10 cellular contexts compared by ENCODE assay signal in genomic region chr20:64257107-64257757, GRCh38. TPM values are rescaled to one million over a fixed set of nuclear protein-coding genes. Genes with fewer than 3 reads are reported as not detected.
DNase-seq lines count a peak whose midpoint lies in the region; ATAC-seq lines count a peak whose summit lies in the region.
"Had no signal": no experiment of that assay in that cellular context is flagged by ENCODE, and none has a peak within 500 bp of the region (broad histone marks: within the 10 kb centered on the region; RNA-seq: fewer than 3 reads in every experiment).

No MANE protein-coding gene starts in this region.

- H3K4me3 Mint-ChIP-seq in activated CD4-positive, alpha-beta T cell treated with anti-CD3 and anti-CD28 coated beads, Interleukin-2, amount 10 ng/mL, durations not matched to agents 7 days and 5 days: peak overlapping the region; percentile 88
- peak overlapping the region; percentile 86 for H3K4me3 Mint-ChIP-seq in activated T-helper 2 cell treated with anti-CD3 and anti-CD28 coated beads, Interferon-gamma antibody, Interleukin-2, Interleukin-4, amounts not matched to agents 10 μg/mL and 5 μg/mL and 100 μg/mL, durations not matched to agents 14 hours and 24 hours and 36 hours (ENCODE audit: low read depth)
- H3K4me3 Mint-ChIP-seq in stimulated activated memory B cell treated with anti-CD40 and anti-IgM and Interleukin-4, amounts not matched to agents 10 μg/mL and 1 μg/mL and 100 μg/mL, for 72 hours: peak overlapping the region; percentile 100

- H3K36me3 ChIP-seq in iPS-15b (ENCODE audit: control insufficient read depth, insufficient read depth, low read length): peaks cover 3% of the 10 kb centered on the region
- H3K36me3 ChIP-seq: brain microvascular endothelial cell had no signal

- POLR2A ChIA-PET in activated CD4-positive, alpha-beta T cell treated with anti-CD3 and anti-CD28 coated beads, Interleukin-2, amount 10 ng/mL, durations not matched to agents 7 days and 5 days (lab: Charles Lee): no interaction called here

- H3K27ac Mint-ChIP-seq in activated CD4-positive, alpha-beta T cell treated with anti-CD3 and anti-CD28 coated beads, Interleukin-2, amount 10 ng/mL, durations not matched to agents 7 days and 5 days: peak overlapping the region; percentile 95
- H3K27ac Mint-ChIP-seq in activated T-helper 2 cell treated with anti-CD3 and anti-CD28 coated beads, Interferon-gamma antibody, Interleukin-2, Interleukin-4, amounts not matched to agents 10 μg/mL and 5 μg/mL and 100 μg/mL, durations not matched to agents 14 hours and 24 hours and 36 hours: peak overlapping the region; percentile 7
- peak overlapping the region; percentile 99 for H3K27ac Mint-ChIP-seq in stimulated activated memory B cell treated with anti-CD40 and anti-IgM and Interleukin-4, amounts not matched to agents 10 μg/mL and 1 μg/mL and 100 μg/mL, for 72 hours

- H3K36me3 Mint-ChIP-seq in activated CD4-positive, alpha-beta T cell treated with anti-CD3 and anti-CD28 coated beads, Interleukin-2, amount 10 ng/mL, durations not matched to agents 7 days and 5 days (ENCODE audit: low read depth): peaks cover 19% of the 10 kb centered on the region
- H3K36me3 Mint-ChIP-seq in activated T-helper 2 cell treated with anti-CD3 and anti-CD28 coated beads, Interferon-gamma antibody, Interleukin-2, Interleukin-4, amounts not matched to agents 10 μg/mL and 5 μg/mL and 100 μg/mL, durations not matched to agents 14 hours and 24 hours and 36 hours (ENCODE audit: low read depth): peaks cover 22% of the 10 kb centered on the region
- H3K36me3 Mint-ChIP-seq in stimulated activated memory B cell treated with anti-CD40 and anti-IgM and Interleukin-4, amounts not matched to agents 10 μg/mL and 1 μg/mL and 100 μg/mL, for 72 hours: peaks cover 24% of the 10 kb centered on the region

- peaks cover 3% of the 10 kb centered on the region for H3K4me1 ChIP-seq in iPS-15b (ENCODE audit: control insufficient read depth, insufficient read depth, low read length)

- CTCF ChIA-PET in activated CD4-positive, alpha-beta T cell treated with anti-CD3 and anti-CD28 coated beads, Interleukin-2, amount 10 ng/mL, durations not matched to agents 7 days and 5 days (lab: Charles Lee): interaction anchor here (1.1 to 9.8 kb wide), 2 partner anchors 27 to 173 kb away, joined by 3 to 93 read pairs; partner anchors contain the start of gene LKAAEAR1

- H3K27me3 Mint-ChIP-seq in activated CD4-positive, alpha-beta T cell treated with anti-CD3 and anti-CD28 coated beads, Interleukin-2, amount 10 ng/mL, durations not matched to agents 7 days and 5 days: peaks cover 2% of the 10 kb centered on the region
- no peaks in the 10 kb centered on the region for H3K27me3 Mint-ChIP-seq in activated T-helper 2 cell treated with anti-CD3 and anti-CD28 coated beads, Interferon-gamma antibody, Interleukin-2, Interleukin-4, amounts not matched to agents 10 μg/mL and 5 μg/mL and 100 μg/mL, durations not matched to agents 14 hours and 24 hours and 36 hours (ENCODE audit: low read depth)
- no peaks in the 10 kb centered on the region for H3K27me3 Mint-ChIP-seq in stimulated activated memory B cell treated with anti-CD40 and anti-IgM and Interleukin-4, amounts not matched to agents 10 μg/mL and 1 μg/mL and 100 μg/mL, for 72 hours

- H3K9me3 Mint-ChIP-seq in activated CD4-positive, alpha-beta T cell treated with anti-CD3 and anti-CD28 coated beads, Interleukin-2, amount 10 ng/mL, durations not matched to agents 7 days and 5 days: no peaks in the 10 kb centered on the region
- H3K9me3 Mint-ChIP-seq in activated T-helper 2 cell treated with anti-CD3 and anti-CD28 coated beads, Interferon-gamma antibody, Interleukin-2, Interleukin-4, amounts not matched to agents 10 μg/mL and 5 μg/mL and 100 μg/mL, durations not matched to agents 14 hours and 24 hours and 36 hours: no peaks in the 10 kb centered on the region
- H3K9me3 Mint-ChIP-seq in stimulated activated memory B cell treated with anti-CD40 and anti-IgM and Interleukin-4, amounts not matched to agents 10 μg/mL and 1 μg/mL and 100 μg/mL, for 72 hours: no peaks in the 10 kb centered on the region

- intact Hi-C loops in activated T-helper 2 cell treated with anti-CD3 and anti-CD28 coated beads, Interferon-gamma antibody, Interleukin-2, Interleukin-4, amounts not matched to agents 10 μg/mL and 5 μg/mL and 100 μg/mL, durations not matched to agents 14 hours and 24 hours and 36 hours (cut with micrococcal nuclease): no loop called here

- H3K4me1 Mint-ChIP-seq in activated CD4-positive, alpha-beta T cell treated with anti-CD3 and anti-CD28 coated beads, Interleukin-2, amount 10 ng/mL, durations not matched to agents 7 days and 5 days: peaks cover 62% of the 10 kb centered on the region
- peaks cover 44% of the 10 kb centered on the region for H3K4me1 Mint-ChIP-seq in activated T-helper 2 cell treated with anti-CD3 and anti-CD28 coated beads, Interferon-gamma antibody, Interleukin-2, Interleukin-4, amounts not matched to agents 10 μg/mL and 5 μg/mL and 100 μg/mL, durations not matched to agents 14 hours and 24 hours and 36 hours (ENCODE audit: low read depth)
- H3K4me1 Mint-ChIP-seq in stimulated activated memory B cell treated with anti-CD40 and anti-IgM and Interleukin-4, amounts not matched to agents 10 μg/mL and 1 μg/mL and 100 μg/mL, for 72 hours: peaks cover 75% of the 10 kb centered on the region

- no peak for DNase-seq in activated CD4-positive, alpha-beta T cell treated with anti-CD3 and anti-CD28 coated beads, Interleukin-2, amount 10 ng/mL, durations not matched to agents 7 days and 5 days
- no peak for DNase-seq in activated CD4-positive, alpha-beta T cell treated with anti-CD3 and anti-CD28 coated beads, Interleukin-2, amount 50 U/mL, for 48 hours
- DNase-seq in activated T-helper 2 cell treated with anti-CD3 and anti-CD28 coated beads, Interferon-gamma antibody, Interleukin-2, Interleukin-4, amounts not matched to agents 10 μg/mL and 5 μg/mL and 100 μg/mL, durations not matched to agents 14 hours and 24 hours and 36 hours (ENCODE audit: low spot score): no peak
- DNase-seq in SIG-M5 treated with dmso at 0.1 percent for 504 hours (lab: John Stamatoyannopoulos, UW; ENCODE audit: unreplicated experiment) (no peak), NCI-H187 (lab: John Stamatoyannopoulos, UW) (no peak), T-helper 9 cell (no peak)
- DNase-seq: brain microvascular endothelial cell, testis had no signal

- no peak overlapping the region for H3K9ac ChIP-seq in iPS-15b (ENCODE audit: low read depth, low read length)

- ATAC-seq in stimulated activated memory B cell treated with anti-CD40 and anti-IgM and Interleukin-4, amounts not matched to agents 10 μg/mL and 1 μg/mL and 100 μg/mL, for 72 hours: no peak

- no peaks in the 10 kb centered on the region for H3K27me3 ChIP-seq in iPS-15b (ENCODE audit: control insufficient read depth, insufficient read depth, low read length)
- H3K27me3 ChIP-seq: brain microvascular endothelial cell, testis had no signal

- H3K4me3 ChIP-seq in iPS-15b (ENCODE audit: low read depth, low read length): peak overlapping the region; percentile 86

- H3K9me3 ChIP-seq in iPS-15b (ENCODE audit: control insufficient read depth, insufficient read depth, low read length): no peaks in the 10 kb centered on the region
- H3K9me3 ChIP-seq: testis had no signal

RNA-seq across cellular contexts. Expression of gene PCMTD2, which starts 1.7 kb away (rescaled TPM):
- 10 to 100 TPM; 68.4 to 69.3 TPM for total RNA-seq in activated CD4-positive, alpha-beta T cell treated with anti-CD3 and anti-CD28 coated beads, Interleukin-2, amount 10 ng/mL, durations not matched to agents 7 days and 5 days
- 31.7 and 32.7 TPM in 2 replicates for total RNA-seq in activated T-helper 2 cell treated with anti-CD3 and anti-CD28 coated beads, Interferon-gamma antibody, Interleukin-2, Interleukin-4, amounts not matched to agents 10 μg/mL and 5 μg/mL and 100 μg/mL, durations not matched to agents 14 hours and 24 hours and 36 hours

Comparison
In these comparisons a context has a peak if more than half of its experiments do, and no peak if none do; other contexts are left out.
1. H3K27ac Mint-ChIP-seq: peak in every context shown above with its lines; median percentile 99 in stimulated activated memory B cell treated with anti-CD40 and anti-IgM and Interleukin-4, amounts not matched to agents 10 μg/mL and 1 μg/mL and 100 μg/mL, for 72 hours; 95 in activated CD4-positive, alpha-beta T cell treated with anti-CD3 and anti-CD28 coated beads, Interleukin-2, amount 10 ng/mL, durations not matched to agents 7 days and 5 days; 7 in activated T-helper 2 cell treated with anti-CD3 and anti-CD28 coated beads, Interferon-gamma antibody, Interleukin-2, Interleukin-4, amounts not matched to agents 10 μg/mL and 5 μg/mL and 100 μg/mL, durations not matched to agents 14 hours and 24 hours and 36 hours.